18 cellular contexts compared by ENCODE assay signal in the genomic region with DNA sequence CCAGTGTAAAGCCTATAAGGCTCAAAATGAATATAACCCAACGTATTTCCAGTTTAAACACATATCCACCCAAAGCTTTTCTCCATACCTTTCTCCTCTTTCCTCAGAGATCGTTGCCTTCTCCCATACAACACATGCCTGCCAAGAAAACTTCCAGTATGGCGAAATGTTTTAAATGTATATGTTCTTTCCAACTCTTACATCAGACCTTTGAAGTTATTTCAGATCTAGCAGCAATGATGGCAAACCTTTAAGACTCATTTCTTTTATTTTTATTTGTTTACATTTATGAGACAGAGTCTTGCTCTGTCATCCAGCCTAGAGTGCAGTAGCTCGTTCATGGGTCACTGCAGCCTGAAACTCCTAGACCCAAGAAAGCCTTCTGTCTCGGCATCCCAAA.
DNase-seq lines count a peak whose midpoint lies in the region; ATAC-seq, FAIRE-seq and TF ChIP-seq lines count a peak whose summit lies in the region.
"Had no signal": no experiment of that assay in that cellular context is flagged by ENCODE, and none has a peak within 500 bp of the region (broad histone marks: within the 10 kb centered on the region; RNA-seq: fewer than 3 reads in every experiment).

No MANE protein-coding gene starts in this region.

- no peak overlapping the region for H3K4me3 Mint-ChIP-seq in MCF 10A (ENCODE audit: unreplicated experiment)
- H3K4me3 Mint-ChIP-seq: B cell; CD8-positive, alpha-beta T cell had no signal

- H3K27me3 Mint-ChIP-seq in MCF 10A (ENCODE audit: insufficient read depth, unreplicated experiment) = no peaks in the 10 kb centered on the region
- H3K27me3 Mint-ChIP-seq: B cell had no signal

- H3K4me3 ChIP-seq in breast epithelium (no peak overlapping the region), bronchial epithelial cell (ENCODE audit: low read depth, low read length) (no peak overlapping the region), fibroblast of the aortic adventitia (ENCODE audit: low read depth, low read length) (no peak overlapping the region)
- H3K4me3 ChIP-seq: BLaER1 treated with 17β-estradiol and CSF1 and Interleukin-3, amounts not matched to agents 10 nM and 100 nM; GM23248; HAP-1 had no signal

- POLR2A ChIA-PET in MCF 10A (lab: Yijun Ruan, JAX) = interaction anchor here (0.6 to 1.4 kb wide), 4 partner anchors 9 to 263 kb away, joined by 3 to 4 read pairs (median 3); no protein-coding TSS in a partner anchor

- CTCF ChIA-PET in MCF 10A (lab: Yijun Ruan, JAX) = interaction anchor here (0.7 to 1.1 kb wide), 2 partner anchors 101 to 400 kb away, joined by 4 read pairs; no protein-coding TSS in a partner anchor

- ATAC-seq in HG02852 (IDR thresholded peaks at IDR 0.05; ENCODE audit: unreplicated experiment) = no peak
- ATAC-seq: CD8-positive, alpha-beta T cell had no signal

- TF ChIP-seq POLR2A in breast epithelium (IDR thresholded peaks at IDR 0.05) (no peak), erythroblast (IDR thresholded peaks at IDR 0.05; ENCODE audit: low read length) (no peak)

- TSS peak; percentile 29 for BruUV-seq in MCF 10A (replicated peaks; lab: Mats Ljungman, UMichigan)

- no peaks in the 10 kb centered on the region for H3K36me3 Mint-ChIP-seq in MCF 10A (ENCODE audit: insufficient read depth, unreplicated experiment)
- H3K36me3 Mint-ChIP-seq: CD8-positive, alpha-beta T cell had no signal

- intact Hi-C loops in MCF 10A (cut with micrococcal nuclease) (loop anchor here (5.0 kb wide), 1 partner anchor 86 kb away; no protein-coding TSS in a partner anchor), breast epithelium (cut with DNase I; ENCODE audit: low total_unique reads) (no loop called here)

- peaks cover 6% of the 10 kb centered on the region for H3K4me1 Mint-ChIP-seq in MCF 10A (ENCODE audit: insufficient read depth, unreplicated experiment)
- H3K4me1 Mint-ChIP-seq: B cell had no signal

- no peaks in the 10 kb centered on the region for H3K9me3 ChIP-seq in breast epithelium
- H3K9me3 ChIP-seq: BLaER1 treated with 17β-estradiol and CSF1 and Interleukin-3, amounts not matched to agents 10 nM and 100 nM; HAP-1 had no signal

- no peaks in the 10 kb centered on the region for H3K9me3 Mint-ChIP-seq in MCF 10A (ENCODE audit: unreplicated experiment)
- H3K9me3 Mint-ChIP-seq: CD8-positive, alpha-beta T cell had no signal

- H3K27me3 ChIP-seq in breast epithelium = no peaks in the 10 kb centered on the region
- no peaks in the 10 kb centered on the region for H3K27me3 ChIP-seq in bronchial epithelial cell (ENCODE audit: control insufficient read depth, insufficient read depth, low read length)
- H3K27me3 ChIP-seq: BLaER1 treated with 17β-estradiol and CSF1 and Interleukin-3, amounts not matched to agents 10 nM and 100 nM had no signal

- H3K27ac ChIP-seq in breast epithelium = no peak overlapping the region
- H3K27ac ChIP-seq: 22Rv1; BLaER1 treated with 17β-estradiol and CSF1 and Interleukin-3, amounts not matched to agents 10 nM and 100 nM; GM23248; HL-60 had no signal

- H3K27ac Mint-ChIP-seq in MCF 10A (ENCODE audit: low read depth, unreplicated experiment) = peak overlapping the region; percentile 42
- H3K27ac Mint-ChIP-seq: B cell; CD8-positive, alpha-beta T cell had no signal

- FAIRE-seq in bronchial epithelial cell (lab: Jason Lieb, UNC) = no peak

- no peaks in the 10 kb centered on the region for H3K4me1 ChIP-seq in breast epithelium
- H3K4me1 ChIP-seq: BLaER1 treated with 17β-estradiol and CSF1 and Interleukin-3, amounts not matched to agents 10 nM and 100 nM had no signal

- TF ChIP-seq CTCF in MCF 10A (IDR thresholded peaks at IDR 0.05; ENCODE audit: unreplicated experiment) = no peak
- TF ChIP-seq CTCF in breast epithelium (IDR thresholded peaks at IDR 0.05) = no peak
- TF ChIP-seq CTCF in bronchial epithelial cell (IDR thresholded peaks at IDR 0.05; ENCODE audit: insufficient read depth, low read length, severe bottlenecking) = no peak
- no peak for TF ChIP-seq CTCF in fibroblast of the aortic adventitia (IDR thresholded peaks at IDR 0.05; ENCODE audit: insufficient read depth, low read length)

- H3K36me3 ChIP-seq in breast epithelium (no peaks in the 10 kb centered on the region), bronchial epithelial cell (ENCODE audit: control insufficient read depth, insufficient read depth, low read length) (no peaks in the 10 kb centered on the region)
- H3K36me3 ChIP-seq: BLaER1 treated with 17β-estradiol and CSF1 and Interleukin-3, amounts not matched to agents 10 nM and 100 nM; HAP-1 had no signal

- DNase-seq in MCF 10A (ENCODE audit: unreplicated experiment) (peak; percentile 71), breast epithelium (ENCODE audit: low spot score in 2 of 2) (no peak), bronchial epithelial cell (ENCODE audit: low read depth) (peak; percentile 31), fibroblast of the aortic adventitia (ENCODE audit: low read depth) (peak; percentile 7), NOMO-1 treated with DMSO at 0.1 percent for 48 hours (lab: John Stamatoyannopoulos, UW; ENCODE audit: unreplicated experiment) (no peak), erythroblast (lab: John Stamatoyannopoulos, UW) (no peak), AG08396 (ENCODE audit: low spot score) (no peak)
- DNase-seq: Calu3; CD8-positive, alpha-beta T cell; DMS79 treated with DMSO at 0.1 percent for 48 hours; GF-D8; GM23248 had no signal

Comparison
In these comparisons a context has a peak if more than half of its experiments do, and no peak if none do; other contexts are left out.
1. DNase-seq: peak in MCF 10A (single experiment), bronchial epithelial cell (single experiment) and fibroblast of the aortic adventitia (single experiment); none in breast epithelium (0 of 2), NOMO-1 treated with DMSO at 0.1 percent for 48 hours (single experiment), erythroblast (0 of 2) and AG08396 (single experiment).